In the genomic region with DNA sequence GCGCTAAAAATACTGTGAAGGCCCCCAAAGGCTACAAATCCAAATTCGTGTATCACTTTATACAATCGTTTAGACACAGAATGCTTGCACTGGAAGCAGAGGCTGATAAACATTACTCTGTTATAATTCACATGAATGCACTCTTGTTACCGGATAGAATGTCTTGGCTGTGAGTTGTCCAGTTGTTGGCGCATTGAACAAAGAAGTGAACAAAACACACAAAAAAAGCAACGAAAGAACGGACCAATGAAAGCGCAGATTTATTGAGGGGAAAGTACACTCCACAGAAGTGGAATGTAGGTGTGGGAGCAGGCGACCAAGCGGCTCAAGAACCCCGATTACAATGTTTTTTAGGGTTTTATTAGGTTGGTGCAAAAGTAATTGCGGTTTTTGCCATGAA, we compare ENCODE assay signal across 1 cellular context.
TF ChIP-seq lines count a peak whose summit lies in the region.

No MANE protein-coding gene starts in this region.

TF ChIP-seq in GM23338, 12 proteins besides CTCF, POLR2A, EP300 and RAD21:
- TF ChIP-seq, protein P1, sequence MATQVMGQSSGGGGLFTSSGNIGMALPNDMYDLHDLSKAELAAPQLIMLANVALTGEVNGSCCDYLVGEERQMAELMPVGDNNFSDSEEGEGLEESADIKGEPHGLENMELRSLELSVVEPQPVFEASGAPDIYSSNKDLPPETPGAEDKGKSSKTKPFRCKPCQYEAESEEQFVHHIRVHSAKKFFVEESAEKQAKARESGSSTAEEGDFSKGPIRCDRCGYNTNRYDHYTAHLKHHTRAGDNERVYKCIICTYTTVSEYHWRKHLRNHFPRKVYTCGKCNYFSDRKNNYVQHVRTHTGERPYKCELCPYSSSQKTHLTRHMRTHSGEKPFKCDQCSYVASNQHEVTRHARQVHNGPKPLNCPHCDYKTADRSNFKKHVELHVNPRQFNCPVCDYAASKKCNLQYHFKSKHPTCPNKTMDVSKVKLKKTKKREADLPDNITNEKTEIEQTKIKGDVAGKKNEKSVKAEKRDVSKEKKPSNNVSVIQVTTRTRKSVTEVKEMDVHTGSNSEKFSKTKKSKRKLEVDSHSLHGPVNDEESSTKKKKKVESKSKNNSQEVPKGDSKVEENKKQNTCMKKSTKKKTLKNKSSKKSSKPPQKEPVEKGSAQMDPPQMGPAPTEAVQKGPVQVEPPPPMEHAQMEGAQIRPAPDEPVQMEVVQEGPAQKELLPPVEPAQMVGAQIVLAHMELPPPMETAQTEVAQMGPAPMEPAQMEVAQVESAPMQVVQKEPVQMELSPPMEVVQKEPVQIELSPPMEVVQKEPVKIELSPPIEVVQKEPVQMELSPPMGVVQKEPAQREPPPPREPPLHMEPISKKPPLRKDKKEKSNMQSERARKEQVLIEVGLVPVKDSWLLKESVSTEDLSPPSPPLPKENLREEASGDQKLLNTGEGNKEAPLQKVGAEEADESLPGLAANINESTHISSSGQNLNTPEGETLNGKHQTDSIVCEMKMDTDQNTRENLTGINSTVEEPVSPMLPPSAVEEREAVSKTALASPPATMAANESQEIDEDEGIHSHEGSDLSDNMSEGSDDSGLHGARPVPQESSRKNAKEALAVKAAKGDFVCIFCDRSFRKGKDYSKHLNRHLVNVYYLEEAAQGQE (IDR thresholded peaks at IDR 0.05; ENCODE audit: unreplicated experiment), result no peak
- no peak for TF ChIP-seq STAT1 (IDR thresholded peaks at IDR 0.05; ENCODE audit: unreplicated experiment)
- TF ChIP-seq, protein P2, sequence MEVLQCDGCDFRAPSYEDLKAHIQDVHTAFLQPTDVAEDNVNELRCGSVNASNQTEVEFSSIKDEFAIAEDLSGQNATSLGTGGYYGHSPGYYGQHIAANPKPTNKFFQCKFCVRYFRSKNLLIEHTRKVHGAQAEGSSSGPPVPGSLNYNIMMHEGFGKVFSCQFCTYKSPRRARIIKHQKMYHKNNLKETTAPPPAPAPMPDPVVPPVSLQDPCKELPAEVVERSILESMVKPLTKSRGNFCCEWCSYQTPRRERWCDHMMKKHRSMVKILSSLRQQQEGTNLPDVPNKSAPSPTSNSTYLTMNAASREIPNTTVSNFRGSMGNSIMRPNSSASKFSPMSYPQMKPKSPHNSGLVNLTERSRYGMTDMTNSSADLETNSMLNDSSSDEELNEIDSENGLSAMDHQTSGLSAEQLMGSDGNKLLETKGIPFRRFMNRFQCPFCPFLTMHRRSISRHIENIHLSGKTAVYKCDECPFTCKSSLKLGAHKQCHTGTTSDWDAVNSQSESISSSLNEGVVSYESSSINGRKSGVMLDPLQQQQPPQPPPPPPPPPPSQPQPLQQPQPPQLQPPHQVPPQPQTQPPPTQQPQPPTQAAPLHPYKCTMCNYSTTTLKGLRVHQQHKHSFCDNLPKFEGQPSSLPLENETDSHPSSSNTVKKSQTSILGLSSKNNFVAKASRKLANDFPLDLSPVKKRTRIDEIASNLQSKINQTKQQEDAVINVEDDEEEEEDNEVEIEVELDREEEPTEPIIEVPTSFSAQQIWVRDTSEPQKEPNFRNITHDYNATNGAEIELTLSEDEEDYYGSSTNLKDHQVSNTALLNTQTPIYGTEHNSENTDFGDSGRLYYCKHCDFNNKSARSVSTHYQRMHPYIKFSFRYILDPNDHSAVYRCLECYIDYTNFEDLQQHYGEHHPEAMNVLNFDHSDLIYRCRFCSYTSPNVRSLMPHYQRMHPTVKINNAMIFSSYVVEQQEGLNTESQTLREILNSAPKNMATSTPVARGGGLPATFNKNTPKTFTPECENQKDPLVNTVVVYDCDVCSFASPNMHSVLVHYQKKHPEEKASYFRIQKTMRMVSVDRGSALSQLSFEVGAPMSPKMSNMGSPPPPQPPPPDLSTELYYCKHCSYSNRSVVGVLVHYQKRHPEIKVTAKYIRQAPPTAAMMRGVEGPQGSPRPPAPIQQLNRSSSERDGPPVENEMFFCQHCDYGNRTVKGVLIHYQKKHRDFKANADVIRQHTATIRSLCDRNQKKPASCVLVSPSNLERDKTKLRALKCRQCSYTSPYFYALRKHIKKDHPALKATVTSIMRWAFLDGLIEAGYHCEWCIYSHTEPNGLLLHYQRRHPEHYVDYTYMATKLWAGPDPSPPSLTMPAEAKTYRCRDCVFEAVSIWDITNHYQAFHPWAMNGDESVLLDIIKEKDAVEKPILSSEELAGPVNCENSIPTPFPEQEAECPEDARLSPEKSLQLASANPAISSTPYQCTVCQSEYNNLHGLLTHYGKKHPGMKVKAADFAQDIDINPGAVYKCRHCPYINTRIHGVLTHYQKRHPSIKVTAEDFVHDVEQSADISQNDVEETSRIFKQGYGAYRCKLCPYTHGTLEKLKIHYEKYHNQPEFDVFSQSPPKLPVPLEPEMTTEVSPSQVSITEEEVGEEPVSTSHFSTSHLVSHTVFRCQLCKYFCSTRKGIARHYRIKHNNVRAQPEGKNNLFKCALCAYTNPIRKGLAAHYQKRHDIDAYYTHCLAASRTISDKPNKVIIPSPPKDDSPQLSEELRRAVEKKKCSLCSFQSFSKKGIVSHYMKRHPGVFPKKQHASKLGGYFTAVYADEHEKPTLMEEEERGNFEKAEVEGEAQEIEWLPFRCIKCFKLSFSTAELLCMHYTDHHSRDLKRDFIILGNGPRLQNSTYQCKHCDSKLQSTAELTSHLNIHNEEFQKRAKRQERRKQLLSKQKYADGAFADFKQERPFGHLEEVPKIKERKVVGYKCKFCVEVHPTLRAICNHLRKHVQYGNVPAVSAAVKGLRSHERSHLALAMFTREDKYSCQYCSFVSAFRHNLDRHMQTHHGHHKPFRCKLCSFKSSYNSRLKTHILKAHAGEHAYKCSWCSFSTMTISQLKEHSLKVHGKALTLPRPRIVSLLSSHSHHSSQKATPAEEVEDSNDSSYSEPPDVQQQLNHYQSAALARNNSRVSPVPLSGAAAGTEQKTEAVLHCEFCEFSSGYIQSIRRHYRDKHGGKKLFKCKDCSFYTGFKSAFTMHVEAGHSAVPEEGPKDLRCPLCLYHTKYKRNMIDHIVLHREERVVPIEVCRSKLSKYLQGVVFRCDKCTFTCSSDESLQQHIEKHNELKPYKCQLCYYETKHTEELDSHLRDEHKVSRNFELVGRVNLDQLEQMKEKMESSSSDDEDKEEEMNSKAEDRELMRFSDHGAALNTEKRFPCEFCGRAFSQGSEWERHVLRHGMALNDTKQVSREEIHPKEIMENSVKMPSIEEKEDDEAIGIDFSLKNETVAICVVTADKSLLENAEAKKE (CRISPR knock-in tag; IDR thresholded peaks at IDR 0.05), result no peak
- TF ChIP-seq, protein P3, sequence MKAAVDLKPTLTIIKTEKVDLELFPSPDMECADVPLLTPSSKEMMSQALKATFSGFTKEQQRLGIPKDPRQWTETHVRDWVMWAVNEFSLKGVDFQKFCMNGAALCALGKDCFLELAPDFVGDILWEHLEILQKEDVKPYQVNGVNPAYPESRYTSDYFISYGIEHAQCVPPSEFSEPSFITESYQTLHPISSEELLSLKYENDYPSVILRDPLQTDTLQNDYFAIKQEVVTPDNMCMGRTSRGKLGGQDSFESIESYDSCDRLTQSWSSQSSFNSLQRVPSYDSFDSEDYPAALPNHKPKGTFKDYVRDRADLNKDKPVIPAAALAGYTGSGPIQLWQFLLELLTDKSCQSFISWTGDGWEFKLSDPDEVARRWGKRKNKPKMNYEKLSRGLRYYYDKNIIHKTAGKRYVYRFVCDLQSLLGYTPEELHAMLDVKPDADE (IDR thresholded peaks at IDR 0.05), result no peak
- TF ChIP-seq JUNB (IDR thresholded peaks at IDR 0.05; ENCODE audit: unreplicated experiment), result no peak
- TF ChIP-seq ZNF114 (CRISPR knock-in tag; IDR thresholded peaks at IDR 0.05), result no peak
- TF ChIP-seq POLR2AphosphoS5 (IDR thresholded peaks at IDR 0.05; ENCODE audit: low read depth), result no peak
- TF ChIP-seq NANOG (IDR thresholded peaks at IDR 0.05; ENCODE audit: borderline replicate concordance), result no peak
- TF ChIP-seq CREB1 (CRISPR knock-in tag; IDR thresholded peaks at IDR 0.05; ENCODE audit: low read depth), result no peak
- TF ChIP-seq EZH2phosphoT487 (IDR thresholded peaks at IDR 0.05; ENCODE audit: unreplicated experiment), result no peak
- TF ChIP-seq EZH2 (IDR thresholded peaks at IDR 0.05; ENCODE audit: low read depth, unreplicated experiment), result no peak
